Comparison of ENCODE assay signal across 9 cellular contexts in the genomic region with DNA sequence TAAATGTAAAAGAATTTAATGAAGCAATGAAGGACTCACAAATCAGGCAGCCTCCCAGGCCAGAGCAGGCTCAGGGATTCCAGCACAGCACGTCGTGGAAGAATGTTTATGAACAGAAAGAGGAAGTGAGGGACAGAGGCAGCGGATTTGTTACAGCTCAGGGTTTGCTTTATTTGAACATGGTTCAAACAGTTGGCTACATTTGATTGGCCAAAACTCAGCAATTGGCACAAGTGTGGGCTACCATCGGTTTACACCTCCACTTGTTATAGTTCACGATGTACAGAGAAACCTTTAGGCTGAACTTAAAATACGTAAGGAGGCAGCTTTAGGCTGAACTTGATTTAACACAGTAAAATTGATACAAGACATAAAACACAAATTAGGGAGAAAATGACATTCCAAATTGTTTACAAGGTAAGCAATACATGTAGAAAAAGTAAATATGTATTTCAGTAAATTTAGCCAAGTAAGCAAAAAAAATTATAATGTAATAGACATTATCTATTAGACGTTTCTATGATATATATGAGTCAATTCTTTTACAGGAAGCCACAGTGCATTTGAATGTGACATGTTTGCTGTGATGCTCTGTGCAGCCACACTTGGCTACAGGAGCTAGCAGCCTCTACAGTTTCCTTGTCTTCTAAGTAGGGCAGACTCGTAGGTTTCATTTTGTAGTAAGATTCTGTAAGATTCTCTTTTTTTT.
A peak's percentile ranks its signal among the peaks of the same experiment; 100 is the strongest.
DNase-seq lines count a peak whose midpoint lies in the region; ATAC-seq, FAIRE-seq and TF ChIP-seq lines count a peak whose summit lies in the region.
"Had no signal": no experiment of that assay in that cellular context is flagged by ENCODE, and none has a peak within 500 bp of the region (broad histone marks: within the 10 kb centered on the region; RNA-seq: fewer than 3 reads in every experiment).

No MANE protein-coding gene starts in this region.

- POLR2A ChIA-PET in HepG2 (lab: Yijun Ruan, JAX) = no interaction called here

- no peak for TF ChIP-seq POLR2A in HepG2 (IDR thresholded peaks at IDR 0.05; ENCODE audit: insufficient read depth in 1 of 2, low read depth in 2 of 2, low read length in 2 of 2)

- H3K9me3 ChIP-seq in SJSA1 (replicated peaks) = no peaks in the 10 kb centered on the region
- H3K9me3 ChIP-seq in HepG2 (ENCODE audit: low read length) = peaks cover 6% of the 10 kb centered on the region; the same call in 1 of the 2 replicates

- TF ChIP-seq RAD21 in HepG2 (CRISPR knock-in tag; IDR thresholded peaks at IDR 0.05) = no peak

- H3K79me2 ChIP-seq in HepG2 (ENCODE audit: insufficient read depth, low read length) = no peaks in the 10 kb centered on the region

- H3K4me3 Mint-ChIP-seq in activated CD8-positive, alpha-beta memory T cell treated with anti-CD3 and anti-CD28 coated beads, Interleukin-2, amount 10 ng/mL, durations not matched to agents 7 days and 5 days = peak overlapping the region; percentile 71

- peak; percentile 79 for DNase-seq in activated CD8-positive, alpha-beta memory T cell treated with anti-CD3 and anti-CD28 coated beads, Interleukin-2, amount 10 ng/mL, durations not matched to agents 7 days and 5 days
- no peak for DNase-seq in activated CD8-positive, alpha-beta memory T cell treated with anti-CD3 and anti-CD28 coated beads for 24 hours
- DNase-seq in SJSA1 (ENCODE audit: low read depth in 1 of 2, low spot score in 2 of 2) (peak in 1 of 2 experiments; percentile 28), HepG2 (ENCODE audit: low spot score) (no peak), omental fat pad (ENCODE audit: low spot score) (no peak), left lobe of liver (ENCODE audit: low spot score) (no peak)
- no peak for DNase-seq in effector CD4-positive, alpha-beta T cell

- ATAC-seq in activated CD8-positive, alpha-beta memory T cell treated with anti-CD3 and anti-CD28 coated beads, Interleukin-2, amount 10 ng/mL, durations not matched to agents 7 days and 5 days = peak; percentile 84
- ATAC-seq in HG02870 (IDR thresholded peaks at IDR 0.05; ENCODE audit: unreplicated experiment) (peak; percentile 82), HepG2 (no peak), omental fat pad (ENCODE audit: low FRiP score) (no peak), left lobe of liver (no peak)

- peak overlapping the region; percentile 27; the same call in 1 of the 2 replicates for H3K27ac ChIP-seq in SJSA1
- H3K27ac ChIP-seq in HepG2 (ENCODE audit: extremely low read length, insufficient read depth, low read length) = no peak overlapping the region
- H3K27ac ChIP-seq: VCaP had no signal

- H4K20me1 ChIP-seq in HepG2 (ENCODE audit: insufficient read depth, low read length) = no peaks in the 10 kb centered on the region

- H3K4me1 Mint-ChIP-seq in activated CD8-positive, alpha-beta memory T cell treated with anti-CD3 and anti-CD28 coated beads, Interleukin-2, amount 10 ng/mL, durations not matched to agents 7 days and 5 days = peaks cover 60% of the 10 kb centered on the region

- peaks cover 25% of the 10 kb centered on the region for H3K36me3 Mint-ChIP-seq in activated CD8-positive, alpha-beta memory T cell treated with anti-CD3 and anti-CD28 coated beads, Interleukin-2, amount 10 ng/mL, durations not matched to agents 7 days and 5 days

- BruUV-seq in HepG2 (replicated peaks; lab: Mats Ljungman, UMichigan) = no TSS peak

- TF ChIP-seq CTCF in HepG2 (CRISPR knock-in tag; IDR thresholded peaks at IDR 0.05) = no peak
- no peak for TF ChIP-seq CTCF in omental fat pad (IDR thresholded peaks at IDR 0.05)

- peaks cover 8% of the 10 kb centered on the region for H3K9me3 Mint-ChIP-seq in activated CD8-positive, alpha-beta memory T cell treated with anti-CD3 and anti-CD28 coated beads, Interleukin-2, amount 10 ng/mL, durations not matched to agents 7 days and 5 days (ENCODE audit: low read depth)

- in situ Hi-C loops in HepG2 (cut with HindIII; ENCODE audit: extremely low pct_ligation_motif_present, low pct_unique_long_range_greater_than_20kb) = no loop called here

- H3K27me3 ChIP-seq in SJSA1 (replicated peaks) = no peaks in the 10 kb centered on the region
- no peaks in the 10 kb centered on the region for H3K27me3 ChIP-seq in HepG2 (ENCODE audit: control insufficient read depth in 1 of 2, insufficient read depth in 2 of 2, low read length in 2 of 2)

- no peak overlapping the region for H3K4me2 ChIP-seq in HepG2 (ENCODE audit: low read depth, low read length)

- intact Hi-C loops in HepG2 (cut with micrococcal nuclease; ENCODE audit: unreplicated experiment) = loop anchor here (10.0 kb wide), 1 partner anchor 130 kb away; the partner anchor contains the start of gene ADSS2

- TF ChIP-seq EP300 in HepG2 (IDR thresholded peaks at IDR 0.05; ENCODE audit: low read depth in 2 of 2, low read length in 2 of 2) (no peak), HepG2 (CRISPR knock-in tag; IDR thresholded peaks at IDR 0.05; ENCODE audit: borderline replicate concordance) (no peak)

- H3K4me1 ChIP-seq in SJSA1 (replicated peaks) (peaks cover 35% of the 10 kb centered on the region), HepG2 (ENCODE audit: insufficient read depth, low read length) (peaks cover 48% of the 10 kb centered on the region)

- H3K27ac Mint-ChIP-seq in activated CD8-positive, alpha-beta memory T cell treated with anti-CD3 and anti-CD28 coated beads, Interleukin-2, amount 10 ng/mL, durations not matched to agents 7 days and 5 days = peak overlapping the region; percentile 93

- H3K36me3 ChIP-seq in SJSA1 (no peaks in the 10 kb centered on the region), HepG2 (replicated peaks in 1 of 2; ENCODE audit: control insufficient read depth in 1 of 2, insufficient read depth in 2 of 2, low read length in 2 of 2) (no peaks in the 10 kb centered on the region)

- no peak for FAIRE-seq in HepG2 (lab: Jason Lieb, UNC)

- H3K9ac ChIP-seq in HepG2 (ENCODE audit: insufficient read depth, low read depth, low read length) = no peak overlapping the region

- no peaks in the 10 kb centered on the region for H3K27me3 Mint-ChIP-seq in activated CD8-positive, alpha-beta memory T cell treated with anti-CD3 and anti-CD28 coated beads, Interleukin-2, amount 10 ng/mL, durations not matched to agents 7 days and 5 days

- CTCF ChIA-PET in activated CD8-positive, alpha-beta memory T cell treated with anti-CD3 and anti-CD28 coated beads, Interleukin-2, amount 10 ng/mL, durations not matched to agents 7 days and 5 days (lab: Charles Lee) = interaction anchor here (1.0 to 3.1 kb wide), 3 partner anchors 26 to 125 kb away, joined by 3 to 16 read pairs (median 4); no protein-coding TSS in a partner anchor
- CTCF ChIA-PET in HepG2 (lab: Yijun Ruan, JAX; ENCODE audit: low intra/inter-chr PET ratio, low total read pairs) = no interaction called here

- 33% methylated on average over 8 of the region's 8 CpGs for WGBS in HepG2 (ENCODE audit: low lambda C conversion rate)

- H2AFZ ChIP-seq in HepG2 (ENCODE audit: low read length) = no peak overlapping the region

- H3K4me3 ChIP-seq in SJSA1 (no peak overlapping the region), HepG2 (replicated peaks in 1 of 3; ENCODE audit: insufficient read depth in 1 of 3, low read depth in 2 of 3, low read length in 3 of 3) (no peak overlapping the region)

TF ChIP-seq in HepG2, 621 proteins besides CTCF, POLR2A, EP300 and RAD21:
- TF ChIP-seq MAFK (conservative IDR thresholded peaks at IDR 0.05 in 1 of 2, IDR thresholded peaks at IDR 0.05 in 1 of 2; ENCODE audit: low read length in 2 of 2) = peak; percentile 71 to 91
- TF ChIP-seq MEIS1 (CRISPR knock-in tag; IDR thresholded peaks at IDR 0.05; ENCODE audit: borderline replicate concordance) = no peak
- peak; percentile 89 for TF ChIP-seq MAFF (IDR thresholded peaks at IDR 0.05; ENCODE audit: low read depth, low read length)
- no peak for TF ChIP-seq ZNF235 (CRISPR knock-in tag; IDR thresholded peaks at IDR 0.05; ENCODE audit: borderline replicate concordance)
- 0 out of 2 replicates have a peak, but pooled peaks have one; percentile 11 for TF ChIP-seq ELF1 (CRISPR knock-in tag; IDR thresholded peaks at IDR 0.05)
- TF ChIP-seq GABPA (IDR thresholded peaks at IDR 0.05; ENCODE audit: low read depth, low read length) = no peak
- 0 out of 2 replicates have a peak, but pooled peaks have one; percentile 31 for TF ChIP-seq GABPA (CRISPR knock-in tag; IDR thresholded peaks at IDR 0.05; ENCODE audit: low read depth)
- no peak for TF ChIP-seq RAD51 (IDR thresholded peaks at IDR 0.05; ENCODE audit: borderline replicate concordance)
- no peak for TF ChIP-seq ZFP41 (CRISPR knock-in tag; IDR thresholded peaks at IDR 0.05; ENCODE audit: borderline replicate concordance)
TF ChIP-seq in HepG2: peak in this region for 4.

Comparison
In these comparisons a context has a peak if more than half of its experiments do, and no peak if none do; other contexts are left out.
1. ATAC-seq: peak in activated CD8-positive, alpha-beta memory T cell treated with anti-CD3 and anti-CD28 coated beads, Interleukin-2, amount 10 ng/mL, durations not matched to agents 7 days and 5 days (single experiment) and HG02870 (single experiment); none in HepG2 (single experiment), omental fat pad (single experiment) and left lobe of liver (single experiment).